In the genomic region with DNA sequence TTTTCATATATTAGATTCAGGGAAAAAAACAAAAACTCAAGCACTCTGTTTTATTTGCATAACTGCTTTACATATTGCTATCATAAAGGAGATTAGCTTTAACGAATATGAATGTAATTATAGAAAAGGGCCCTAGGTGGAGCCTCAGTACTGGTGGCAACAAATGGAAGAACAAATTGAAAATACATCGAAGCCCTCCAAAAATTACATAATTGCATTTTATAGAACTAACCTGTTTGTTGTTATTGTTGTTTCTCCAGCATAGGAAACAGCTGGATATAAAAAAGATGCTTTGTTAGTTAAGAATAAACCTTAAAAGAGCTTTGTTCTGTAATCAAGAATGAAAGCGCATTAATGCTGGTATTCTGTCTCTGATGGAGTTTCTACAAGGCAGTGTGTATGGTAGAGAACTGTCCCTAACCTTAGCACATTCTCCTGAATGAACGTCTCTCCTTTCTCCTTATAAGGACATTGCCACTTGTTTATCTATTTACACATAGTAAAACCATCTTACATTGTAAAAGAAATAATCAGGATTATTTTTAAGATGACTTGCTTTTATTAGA, we compare ENCODE assay signal across 8 cellular contexts. TPM values are rescaled to one million over a fixed set of nuclear protein-coding genes. Genes with fewer than 3 reads are reported as not detected.
DNase-seq lines count a peak whose midpoint lies in the region; ATAC-seq, FAIRE-seq and TF ChIP-seq lines count a peak whose summit lies in the region.

No MANE protein-coding gene starts in this region.

- peaks cover 1 to 3% of the 10 kb centered on the region in 2 donors for H3K27me3 Mint-ChIP-seq in CD4-positive, alpha-beta memory T cell

- H3K36me3 Mint-ChIP-seq in CD4-positive, alpha-beta memory T cell = no peaks in the 10 kb centered on the region

- FAIRE-seq in GM19239 (lab: Jason Lieb, UNC) = peak; percentile 49

- no peaks in the 10 kb centered on the region for H3K4me1 Mint-ChIP-seq in CD4-positive, alpha-beta memory T cell

- CTCF ChIA-PET in CD4-positive, alpha-beta memory T cell (lab: Charles Lee; ENCODE audit: partially characterized antibody) = interaction anchor here (1.1 to 4.3 kb wide), 10 partner anchors 8 to 535 kb away, joined by 3 to 26 read pairs (median 4); partner anchors contain the start of genes BCKDHB and LCA5

- TF ChIP-seq CTCF in lower lobe of right lung (IDR thresholded peaks at IDR 0.05) = peak; percentile 61

- no peaks in the 10 kb centered on the region for H3K4me1 ChIP-seq in CD4-positive, alpha-beta memory T cell (ENCODE audit: insufficient read depth, low read length)
- peaks cover 14% of the 10 kb centered on the region for H3K4me1 ChIP-seq in lower lobe of right lung

- H3K4me3 Mint-ChIP-seq in CD4-positive, alpha-beta memory T cell = peak overlapping the region in 1 of 8 donors; percentile 2

- DNase-seq in CD4-positive, alpha-beta memory T cell = peak in 4 of 5 donors; percentile 9 to 26 (median 16)
- no peak for DNase-seq in GM19239 (ENCODE audit: insufficient read length, low spot score)
- DNase-seq in NCI-H748 (lab: John Stamatoyannopoulos, UW; ENCODE audit: unreplicated experiment) = peak; percentile 62
- peak; percentile 8 for DNase-seq in central memory CD4-positive, alpha-beta T cell
- DNase-seq in lower lobe of right lung = no peak
- no peak for DNase-seq in stimulated activated CD4-positive, alpha-beta T cell treated with anti-CD3 and anti-CD28 coated beads, Interleukin-4, amount 100 ng/mL, for 4 hours
- DNase-seq in activated naive CD4-positive, alpha-beta T cell treated with anti-CD3 and anti-CD28 coated beads, Interleukin-2, amount 50 U/mL, for 16 hours = no peak

- POLR2A ChIA-PET in CD4-positive, alpha-beta memory T cell (lab: Charles Lee; ENCODE audit: partially characterized antibody) = no interaction called here

- H3K27me3 ChIP-seq in CD4-positive, alpha-beta memory T cell (ENCODE audit: insufficient read depth, low read length) = no peaks in the 10 kb centered on the region
- no peaks in the 10 kb centered on the region for H3K27me3 ChIP-seq in lower lobe of right lung (ENCODE audit: low read depth)

- H3K9me3 ChIP-seq in CD4-positive, alpha-beta memory T cell (ENCODE audit: control insufficient read depth in 1 of 2, low read length in 2 of 2) = no peaks in the 10 kb centered on the region
- H3K9me3 ChIP-seq in lower lobe of right lung = no peaks in the 10 kb centered on the region

- intact Hi-C loops in CD4-positive, alpha-beta memory T cell (cut with micrococcal nuclease) = loop anchor here (1.0 to 5.0 kb wide), 4 partner anchors 101 to 296 kb away; no protein-coding TSS in a partner anchor
- intact Hi-C loops in lower lobe of right lung (cut with DNase I) = no loop called here

- peak; percentile 85 for ATAC-seq in HG03378 (IDR thresholded peaks at IDR 0.05; ENCODE audit: unreplicated experiment)
- peak; percentile 66 to 92 for ATAC-seq in lower lobe of right lung

- no peak overlapping the region for H3K4me3 ChIP-seq in CD4-positive, alpha-beta memory T cell (ENCODE audit: low read length in 2 of 2)
- peak overlapping the region; percentile 43 for H3K4me3 ChIP-seq in lower lobe of right lung

- H3K27ac ChIP-seq in CD4-positive, alpha-beta memory T cell (ENCODE audit: low read depth, low read length) = no peak overlapping the region
- no peak overlapping the region for H3K27ac ChIP-seq in lower lobe of right lung

- H3K9me3 Mint-ChIP-seq in CD4-positive, alpha-beta memory T cell = no peaks in the 10 kb centered on the region

- H3K27ac Mint-ChIP-seq in CD4-positive, alpha-beta memory T cell = no peak overlapping the region

- no peaks in the 10 kb centered on the region for H3K36me3 ChIP-seq in CD4-positive, alpha-beta memory T cell (ENCODE audit: insufficient read depth, low read length)
- H3K36me3 ChIP-seq in lower lobe of right lung = no peaks in the 10 kb centered on the region

RNA-seq across cellular contexts. Expression of gene LCA5, which starts 33.7 kb away (rescaled TPM):
- total RNA-seq in CD4-positive, alpha-beta memory T cell = under 1 TPM; 0.22 to 0.23 TPM
- polyA plus RNA-seq in CD4-positive, alpha-beta memory T cell = under 1 TPM in 1 of 2 donors, not detected in 1; 0.06 TPM
- 7.1 TPM for total RNA-seq in lower lobe of right lung

Comparison
In these comparisons a context has a peak if more than half of its experiments do, and no peak if none do; other contexts are left out.
1. DNase-seq: peak in CD4-positive, alpha-beta memory T cell (4 of 5), NCI-H748 (single experiment) and central memory CD4-positive, alpha-beta T cell (single experiment); none in GM19239 (single experiment), lower lobe of right lung (single experiment), stimulated activated CD4-positive, alpha-beta T cell treated with anti-CD3 and anti-CD28 coated beads, Interleukin-4, amount 100 ng/mL, for 4 hours (0 of 2) and activated naive CD4-positive, alpha-beta T cell treated with anti-CD3 and anti-CD28 coated beads, Interleukin-2, amount 50 U/mL, for 16 hours (single experiment).